In genomic region chr14:104187121-104187889, GRCh38 we compare ENCODE assay signal across 33 cellular contexts. TPM values are rescaled to one million over a fixed set of nuclear protein-coding genes. Genes with fewer than 3 reads are reported as not detected.
DNase-seq lines count a peak whose midpoint lies in the region; ATAC-seq and TF ChIP-seq lines count a peak whose summit lies in the region.
"Had no signal": no experiment of that assay in that cellular context is flagged by ENCODE, and none has a peak within 500 bp of the region (broad histone marks: within the 10 kb centered on the region; RNA-seq: fewer than 3 reads in every experiment).

No MANE protein-coding gene starts in this region.

- H3K36me3 Mint-ChIP-seq in MCF 10A (ENCODE audit: insufficient read depth, unreplicated experiment) (no peaks in the 10 kb centered on the region), type B pancreatic cell (no peaks in the 10 kb centered on the region)
- H3K36me3 Mint-ChIP-seq: activated naive CD8-positive, alpha-beta T cell treated with anti-CD3 and anti-CD28 coated beads, Interleukin-2, amount 10 ng/mL, durations not matched to agents 7 days and 5 days; natural killer cell had no signal

- no peak for TF ChIP-seq POLR2A in body of pancreas (IDR thresholded peaks at IDR 0.05)

- no peak overlapping the region for H3K4me3 Mint-ChIP-seq in MCF 10A (ENCODE audit: unreplicated experiment)
- no peak overlapping the region for H3K4me3 Mint-ChIP-seq in type B pancreatic cell
- H3K4me3 Mint-ChIP-seq: activated naive CD8-positive, alpha-beta T cell treated with anti-CD3 and anti-CD28 coated beads, Interleukin-2, amount 10 ng/mL, durations not matched to agents 7 days and 5 days; activated T-cell treated with anti-CD3 and anti-CD28 coated beads, Interleukin-2, amount 50 U/mL, for 24 hours; CD4-positive, alpha-beta T cell; GM23338; natural killer cell had no signal

- intact Hi-C loops in MCF 10A (cut with micrococcal nuclease) (no loop called here), body of pancreas (cut with DNase I) (no loop called here)

- H3K27me3 Mint-ChIP-seq in MCF 10A (ENCODE audit: insufficient read depth, unreplicated experiment): no peaks in the 10 kb centered on the region
- H3K27me3 Mint-ChIP-seq in type B pancreatic cell: peaks cover 3% of the 10 kb centered on the region
- H3K27me3 Mint-ChIP-seq: activated naive CD8-positive, alpha-beta T cell treated with anti-CD3 and anti-CD28 coated beads, Interleukin-2, amount 10 ng/mL, durations not matched to agents 7 days and 5 days; CD4-positive, alpha-beta T cell had no signal

- no peak overlapping the region for H3K27ac Mint-ChIP-seq in MCF 10A (ENCODE audit: low read depth, unreplicated experiment)
- H3K27ac Mint-ChIP-seq in type B pancreatic cell: no peak overlapping the region
- H3K27ac Mint-ChIP-seq: activated naive CD8-positive, alpha-beta T cell treated with anti-CD3 and anti-CD28 coated beads, Interleukin-2, amount 10 ng/mL, durations not matched to agents 7 days and 5 days; activated T-cell treated with anti-CD3 and anti-CD28 coated beads, Interleukin-2, amount 50 U/mL, for 24 hours; CD4-positive, alpha-beta T cell; GM23338; natural killer cell had no signal

- in situ Hi-C loops in T47D (cut with HindIII; ENCODE audit: low pct_unique_long_range_greater_than_20kb, low sequenced_read_pairs): no loop called here

- H3K4me1 ChIP-seq in body of pancreas: no peaks in the 10 kb centered on the region
- H3K4me1 ChIP-seq: upper lobe of right lung had no signal

- POLR2A ChIA-PET in MCF 10A (lab: Yijun Ruan, JAX): no interaction called here

- H3K4me3 ChIP-seq in body of pancreas (no peak overlapping the region), retinal pigment epithelial cell (ENCODE audit: low read length) (no peak overlapping the region)
- H3K4me3 ChIP-seq: cardiac muscle cell, coronary artery, GM23338, SJCRH30, suprapubic skin, upper lobe of right lung had no signal

- ATAC-seq in body of pancreas: peak; percentile 57
- ATAC-seq in GM18907 (IDR thresholded peaks at IDR 0.05; ENCODE audit: unreplicated experiment): no peak
- ATAC-seq: GM23338, natural killer cell, upper lobe of right lung had no signal

- DNase-seq in T47D (ENCODE audit: low read depth in 1 of 2, low spot score in 1 of 2) (peak; percentile 31 to 39), MCF 10A (ENCODE audit: unreplicated experiment) (no peak), HK-2 (ENCODE audit: unreplicated experiment) (peak; percentile 38), body of pancreas (peak in 3 of 4 donors; percentile 26 to 50 (median 45)), retinal pigment epithelial cell (ENCODE audit: low read depth) (peak; percentile 37), type B pancreatic cell (ENCODE audit: extremely low spot score, unreplicated experiment) (no peak)
- no peak for DNase-seq in activated CD4-positive, CD25-positive, alpha-beta regulatory T cell (lab: John Stamatoyannopoulos, UW)
- DNase-seq: activated CD4-positive, alpha-beta T cell treated with anti-CD3 and anti-CD28 coated beads, Interleukin-2, amount 50 U/mL, for 1 hour; activated gamma-delta T cell treated with Interleukin-2 at 50 U/mL for 16 hours; activated naive CD8-positive, alpha-beta T cell treated with anti-CD3 and anti-CD28 coated beads, Interleukin-2, amount 10 ng/mL, durations not matched to agents 7 days and 5 days; activated T-cell treated with anti-CD3 and anti-CD28 coated beads, Interleukin-2, amount 50 U/mL, for 24 hours; aorta; CD4-positive, alpha-beta T cell; effector CD8-positive, alpha-beta T cell; MV-4-11; natural killer cell; NCI-H146; NCI-H446; NCI-H774; SJCRH30; small intestine; stimulated activated naive CD4-positive, alpha-beta T cell; SW 1271; T-helper 9 cell; upper lobe of right lung had no signal

- CTCF ChIA-PET in MCF 10A (lab: Yijun Ruan, JAX): interaction anchor here (0.6 kb wide), 1 partner anchor 337 kb away, joined by 3 read pairs; no protein-coding TSS in a partner anchor

- BruUV-seq in MCF 10A (replicated peaks; lab: Mats Ljungman, UMichigan): no TSS peak

- H3K27ac ChIP-seq in body of pancreas: peak overlapping the region in 2 of 4 donors; percentile 34 to 39
- H3K27ac ChIP-seq: 22Rv1, cardiac muscle cell, coronary artery, SJCRH30, suprapubic skin, upper lobe of right lung had no signal

- TF ChIP-seq CTCF in MCF 10A (IDR thresholded peaks at IDR 0.05; ENCODE audit: unreplicated experiment): no peak
- TF ChIP-seq CTCF in body of pancreas (IDR thresholded peaks at IDR 0.05): no peak
- TF ChIP-seq CTCF in retinal pigment epithelial cell (conservative IDR thresholded peaks at IDR 0.05; ENCODE audit: low read depth, low read length): no peak
- TF ChIP-seq CTCF in type B pancreatic cell (conservative IDR thresholded peaks at IDR 0.05): no peak

- H3K36me3 ChIP-seq in body of pancreas (replicated peaks in 1 of 2; ENCODE audit: insufficient read depth in 1 of 2, low read depth in 2 of 2): no peaks in the 10 kb centered on the region
- H3K36me3 ChIP-seq: cardiac muscle cell, SJCRH30, suprapubic skin, upper lobe of right lung had no signal

- WGBS in body of pancreas, 2 donors: 65 to 68% methylated on average over 12 to 26 of the region's 27 CpGs

- H3K27me3 ChIP-seq in body of pancreas: no peaks in the 10 kb centered on the region
- H3K27me3 ChIP-seq: cardiac muscle cell, SJCRH30, upper lobe of right lung had no signal

- no peaks in the 10 kb centered on the region for H3K9me3 ChIP-seq in body of pancreas
- H3K9me3 ChIP-seq: SJCRH30, suprapubic skin, upper lobe of right lung had no signal

- H3K4me1 Mint-ChIP-seq in MCF 10A (ENCODE audit: insufficient read depth, unreplicated experiment): no peaks in the 10 kb centered on the region
- H3K4me1 Mint-ChIP-seq in type B pancreatic cell (ENCODE audit: unreplicated experiment): peaks cover 7% of the 10 kb centered on the region
- H3K4me1 Mint-ChIP-seq: activated naive CD8-positive, alpha-beta T cell treated with anti-CD3 and anti-CD28 coated beads, Interleukin-2, amount 10 ng/mL, durations not matched to agents 7 days and 5 days; natural killer cell had no signal

- H3K9me3 Mint-ChIP-seq in MCF 10A (ENCODE audit: unreplicated experiment) (no peaks in the 10 kb centered on the region), type B pancreatic cell (no peaks in the 10 kb centered on the region)
- H3K9me3 Mint-ChIP-seq: activated naive CD8-positive, alpha-beta T cell treated with anti-CD3 and anti-CD28 coated beads, Interleukin-2, amount 10 ng/mL, durations not matched to agents 7 days and 5 days; activated T-cell treated with anti-CD3 and anti-CD28 coated beads, Interleukin-2, amount 50 U/mL, for 24 hours; CD4-positive, alpha-beta T cell; GM23338; natural killer cell had no signal

RNA-seq across cellular contexts. Expression of gene KIF26A, which starts 48.9 kb away (rescaled TPM):
- total RNA-seq in MCF 10A (2022) (0.26 and 0.39 TPM in 2 replicates), body of pancreas (10 to 100 TPM; 14.8 to 17.1 TPM), type B pancreatic cell (ENCODE audit: low replicate concordance) (12.9 and 23.4 TPM in 2 replicates)
- total RNA-seq: HepG2, natural killer cell, RPMI7951 had no signal

Comparison
In these comparisons a context has a peak if more than half of its experiments do, and no peak if none do; other contexts are left out.
1. DNase-seq: peak in T47D (2 of 2), HK-2 (single experiment), body of pancreas (3 of 4) and retinal pigment epithelial cell (single experiment); none in MCF 10A (single experiment), activated CD4-positive, CD25-positive, alpha-beta regulatory T cell (0 of 4) and type B pancreatic cell (single experiment).